In the genomic region with DNA sequence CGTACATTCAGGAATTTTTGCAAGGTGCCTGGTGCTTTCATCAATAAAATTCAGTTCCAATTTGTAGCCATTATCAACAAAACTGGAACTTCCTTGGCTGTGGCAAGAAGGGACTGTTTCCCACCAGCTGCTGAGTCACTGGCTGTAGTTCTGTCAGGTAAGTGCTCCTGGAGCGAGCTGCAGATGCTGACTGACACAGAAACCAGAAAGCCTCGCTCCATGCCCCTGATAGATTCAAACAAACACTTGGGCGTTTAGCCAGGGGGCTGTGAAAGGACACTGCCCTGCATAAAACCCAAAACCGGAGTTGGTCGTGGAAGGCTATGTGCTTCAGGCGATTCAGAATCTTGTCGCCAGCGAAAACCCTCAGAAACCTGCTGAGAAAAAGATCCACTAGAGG, we compare ENCODE assay signal across 29 cellular contexts.
"Had no signal": no experiment of that assay in that cellular context is flagged by ENCODE, and none has a peak within 500 bp of the region (broad histone marks: within the 10 kb centered on the region; RNA-seq: fewer than 3 reads in every experiment).

No MANE protein-coding gene starts in this region.

- H2AFZ ChIP-seq: parathyroid adenoma had no signal

- H3K27me3 ChIP-seq: colonic mucosa, esophagus squamous epithelium, neutrophil, right lobe of liver, testis, tibial artery, upper lobe of left lung had no signal

- H3K9me3 Mint-ChIP-seq: central memory CD8-positive, alpha-beta T cell; dendritic cell treated with granulocyte-macrophage colony-stimulating factor and Interleukin-4, amounts not matched to agents 40 ng/mL and 50 ng/mL, for 4 days had no signal

- H3K79me2 ChIP-seq: parathyroid adenoma had no signal

- H3K4me3 ChIP-seq: colonic mucosa, esophagus squamous epithelium, heart right ventricle, lung, right lobe of liver, testis, tibial artery, upper lobe of left lung had no signal

- H3K4me3 Mint-ChIP-seq: central memory CD8-positive, alpha-beta T cell; dendritic cell treated with granulocyte-macrophage colony-stimulating factor and Interleukin-4, amounts not matched to agents 40 ng/mL and 50 ng/mL, for 4 days; memory B cell; naive thymus-derived CD4-positive, alpha-beta T cell had no signal

- H3K9me3 ChIP-seq: colonic mucosa, esophagus squamous epithelium, neutrophil, right lobe of liver, testis, tibial artery, upper lobe of left lung had no signal

- ATAC-seq: heart right ventricle; left lobe of liver; naive thymus-derived CD4-positive, alpha-beta T cell; right lobe of liver had no signal

- H3K4me1 Mint-ChIP-seq: central memory CD8-positive, alpha-beta T cell; memory B cell; naive thymus-derived CD4-positive, alpha-beta T cell had no signal

- H3K36me3 ChIP-seq: colonic mucosa, esophagus squamous epithelium, heart right ventricle, neutrophil, right lobe of liver, tibial artery, upper lobe of left lung had no signal

- H3K27ac ChIP-seq: colonic mucosa, esophagus squamous epithelium, heart right ventricle, neutrophil, parathyroid adenoma, right lobe of liver, testis, tibial artery, upper lobe of left lung had no signal

- H3K4me1 ChIP-seq: colonic mucosa, esophagus squamous epithelium, heart right ventricle, parathyroid adenoma, right lobe of liver, testis, tibial artery, upper lobe of left lung had no signal

- H3K27me3 Mint-ChIP-seq: central memory CD8-positive, alpha-beta T cell; naive thymus-derived CD4-positive, alpha-beta T cell; progenitor cell of endocrine pancreas had no signal

- DNase-seq: colonic mucosa; effector memory CD4-positive, alpha-beta T cell; erythroblast; esophagus squamous epithelium; foreskin melanocyte; glutamatergic neuron; heart right ventricle; hippocampal formation; kidney glomerular epithelial cell; midbrain; naive thymus-derived CD4-positive, alpha-beta T cell; right lobe of liver; small intestine; stimulated activated CD4-positive, alpha-beta T cell treated with anti-CD3 and anti-CD28 coated beads, Interleukin-15, amount 100 ng/mL, for 24 hours; stimulated activated CD4-positive, alpha-beta T cell treated with anti-CD3 and anti-CD28 coated beads, Interleukin-2, amount 100 ng/mL, for 48 hours; stimulated activated CD8-positive, alpha-beta memory T cell treated with anti-CD3 and anti-CD28 coated beads, Interleukin-4, amount 100 ng/mL, for 48 hours; stimulated activated naive CD4-positive, alpha-beta T cell; substantia nigra; testis; tibial artery; upper lobe of left lung had no signal

- H3K9ac ChIP-seq: parathyroid adenoma had no signal

- H3K27ac Mint-ChIP-seq: dendritic cell treated with granulocyte-macrophage colony-stimulating factor and Interleukin-4, amounts not matched to agents 40 ng/mL and 50 ng/mL, for 4 days; memory B cell; progenitor cell of endocrine pancreas had no signal
